Comparison of ENCODE assay signal across 28 cellular contexts in the genomic region with DNA sequence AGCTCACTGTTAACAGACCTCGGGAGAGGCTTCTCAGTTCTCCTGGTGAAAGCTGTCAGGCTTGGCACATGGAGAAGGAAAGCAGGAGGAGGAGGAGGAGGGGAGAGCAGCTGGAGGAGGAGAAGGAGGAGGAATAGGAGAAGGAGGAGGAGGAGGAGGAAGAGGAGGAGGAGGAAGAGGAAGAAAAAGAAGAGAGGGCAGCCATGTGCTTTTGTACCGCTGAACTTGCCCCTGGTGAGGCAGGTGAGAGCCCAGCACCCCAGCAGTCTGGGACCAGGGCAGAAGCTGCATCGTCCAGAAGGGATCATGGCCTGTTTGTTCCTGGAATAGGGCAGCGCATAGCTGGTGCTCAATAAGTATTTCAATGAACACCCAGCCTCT. TPM values are rescaled to one million over a fixed set of nuclear protein-coding genes. Genes with fewer than 3 reads are reported as not detected.
"Had no signal": no experiment of that assay in that cellular context is flagged by ENCODE, and none has a peak within 500 bp of the region (broad histone marks: within the 10 kb centered on the region; RNA-seq: fewer than 3 reads in every experiment).

No MANE protein-coding gene starts in this region.

- H3K4me1 Mint-ChIP-seq: activated CD4-positive, alpha-beta memory T cell treated with anti-CD3 and anti-CD28 coated beads, Interleukin-2, amount 10 ng/mL, durations not matched to agents 7 days and 5 days; activated CD4-positive, alpha-beta T cell treated with anti-CD3 and anti-CD28 coated beads, Interleukin-2, amount 10 ng/mL, durations not matched to agents 7 days and 5 days; activated naive CD4-positive, alpha-beta T cell treated with anti-CD3 and anti-CD28 coated beads, Interleukin-2, amount 10 ng/mL, durations not matched to agents 7 days and 5 days; activated naive CD8-positive, alpha-beta T cell treated with anti-CD3 and anti-CD28 coated beads, Interleukin-2, amount 10 ng/mL, durations not matched to agents 7 days and 5 days had no signal

- H3K27ac Mint-ChIP-seq: activated CD4-positive, alpha-beta memory T cell treated with anti-CD3 and anti-CD28 coated beads, Interleukin-2, amount 10 ng/mL, durations not matched to agents 7 days and 5 days; activated CD4-positive, alpha-beta T cell treated with anti-CD3 and anti-CD28 coated beads, Interleukin-2, amount 10 ng/mL, durations not matched to agents 7 days and 5 days; activated naive CD4-positive, alpha-beta T cell treated with anti-CD3 and anti-CD28 coated beads, Interleukin-2, amount 10 ng/mL, durations not matched to agents 7 days and 5 days; activated naive CD8-positive, alpha-beta T cell treated with anti-CD3 and anti-CD28 coated beads, Interleukin-2, amount 10 ng/mL, durations not matched to agents 7 days and 5 days; activated T-cell treated with anti-CD3 and anti-CD28 coated beads, Interleukin-2, amount 50 U/mL, for 24 hours; brain had no signal

- ATAC-seq: activated naive CD4-positive, alpha-beta T cell treated with anti-CD3 and anti-CD28 coated beads, Interleukin-2, amount 50 U/mL, for 72 hours; activated T-cell treated with anti-CD3 and anti-CD28 coated beads, Interleukin-2, amount 50 U/mL, for 72 hours; esophagus mucosa; heart left ventricle had no signal

- H3K36me3 Mint-ChIP-seq: activated naive CD4-positive, alpha-beta T cell treated with anti-CD3 and anti-CD28 coated beads, Interleukin-2, amount 10 ng/mL, durations not matched to agents 7 days and 5 days; activated naive CD4-positive, alpha-beta T cell treated with anti-CD3 and anti-CD28 coated beads, Interleukin-2, amount 50 U/mL, for 72 hours; activated naive CD8-positive, alpha-beta T cell treated with anti-CD3 and anti-CD28 coated beads, Interleukin-2, amount 10 ng/mL, durations not matched to agents 7 days and 5 days; brain had no signal

- H3K36me3 ChIP-seq: ascending aorta, breast epithelium, cardiac muscle cell, colonic mucosa, heart left ventricle had no signal

- H3K27me3 ChIP-seq: ascending aorta, breast epithelium, cardiac muscle cell, colonic mucosa, heart left ventricle had no signal

- DNase-seq: activated CD4-positive, alpha-beta memory T cell treated with anti-CD3 and anti-CD28 coated beads, Interleukin-2, amount 10 ng/mL, durations not matched to agents 7 days and 5 days; activated CD4-positive, alpha-beta T cell treated with anti-CD3 and anti-CD28 coated beads for 1 hour; activated CD4-positive, alpha-beta T cell treated with anti-CD3 and anti-CD28 coated beads for 4 hours; activated CD4-positive, alpha-beta T cell treated with anti-CD3 and anti-CD28 coated beads, Interleukin-2, amount 10 ng/mL, durations not matched to agents 7 days and 5 days; activated CD4-positive, alpha-beta T cell treated with anti-CD3 and anti-CD28 coated beads, Interleukin-2, amount 50 U/mL, for 4 hours; activated CD8-positive, alpha-beta memory T cell treated with anti-CD3 and anti-CD28 coated beads, Interleukin-2, amount 50 U/mL, for 48 hours; activated gamma-delta T cell; activated naive CD4-positive, alpha-beta T cell; activated naive CD4-positive, alpha-beta T cell treated with anti-CD3 and anti-CD28 coated beads, Interleukin-2, amount 10 ng/mL, durations not matched to agents 7 days and 5 days; activated naive CD8-positive, alpha-beta T cell treated with anti-CD3 and anti-CD28 coated beads, Interleukin-2, amount 10 ng/mL, durations not matched to agents 7 days and 5 days; activated T-cell treated with anti-CD3 and anti-CD28 coated beads for 4 hours; activated T-cell treated with anti-CD3 and anti-CD28 coated beads, Interleukin-2, amount 50 U/mL, for 24 hours; activated T-cell treated with anti-CD3 and anti-CD28 coated beads, Interleukin-2, amount 50 U/mL, for 72 hours; central memory CD4-positive, alpha-beta T cell; cerebellar nuclear complex; colonic mucosa; effector CD8-positive, alpha-beta T cell; foreskin fibroblast; heart left ventricle; T-helper 2 cell had no signal

- H3K4me3 ChIP-seq: ascending aorta, breast epithelium, cardiac muscle cell, colonic mucosa, heart left ventricle had no signal

- H3K9me3 ChIP-seq: ascending aorta, breast epithelium, colonic mucosa, heart left ventricle had no signal

- H3K9me3 Mint-ChIP-seq: activated CD4-positive, alpha-beta memory T cell treated with anti-CD3 and anti-CD28 coated beads, Interleukin-2, amount 10 ng/mL, durations not matched to agents 7 days and 5 days; activated CD4-positive, alpha-beta T cell treated with anti-CD3 and anti-CD28 coated beads, Interleukin-2, amount 10 ng/mL, durations not matched to agents 7 days and 5 days; activated naive CD4-positive, alpha-beta T cell treated with anti-CD3 and anti-CD28 coated beads, Interleukin-2, amount 10 ng/mL, durations not matched to agents 7 days and 5 days; activated naive CD4-positive, alpha-beta T cell treated with anti-CD3 and anti-CD28 coated beads, Interleukin-2, amount 50 U/mL, for 72 hours; activated naive CD8-positive, alpha-beta T cell treated with anti-CD3 and anti-CD28 coated beads, Interleukin-2, amount 10 ng/mL, durations not matched to agents 7 days and 5 days; activated T-cell treated with anti-CD3 and anti-CD28 coated beads, Interleukin-2, amount 50 U/mL, for 24 hours; activated T-cell treated with anti-CD3 and anti-CD28 coated beads, Interleukin-2, amount 50 U/mL, for 72 hours had no signal

- H3K27ac ChIP-seq: ascending aorta, breast epithelium, cardiac muscle cell, colonic mucosa, heart left ventricle had no signal

- H3K4me1 ChIP-seq: ascending aorta had no signal

- H3K4me3 Mint-ChIP-seq: activated CD4-positive, alpha-beta memory T cell treated with anti-CD3 and anti-CD28 coated beads, Interleukin-2, amount 10 ng/mL, durations not matched to agents 7 days and 5 days; activated CD4-positive, alpha-beta T cell treated with anti-CD3 and anti-CD28 coated beads, Interleukin-2, amount 10 ng/mL, durations not matched to agents 7 days and 5 days; activated naive CD4-positive, alpha-beta T cell treated with anti-CD3 and anti-CD28 coated beads, Interleukin-2, amount 10 ng/mL, durations not matched to agents 7 days and 5 days; activated naive CD8-positive, alpha-beta T cell treated with anti-CD3 and anti-CD28 coated beads, Interleukin-2, amount 10 ng/mL, durations not matched to agents 7 days and 5 days; activated T-cell treated with anti-CD3 and anti-CD28 coated beads, Interleukin-2, amount 50 U/mL, for 24 hours; activated T-cell treated with anti-CD3 and anti-CD28 coated beads, Interleukin-2, amount 50 U/mL, for 72 hours; brain had no signal

RNA-seq across cellular contexts. Expression of a gene that starts 21.3 kb away (rescaled TPM):
- total RNA-seq: activated CD4-positive, alpha-beta T cell treated with anti-CD3 and anti-CD28 coated beads, Interleukin-2, amount 10 ng/mL, durations not matched to agents 7 days and 5 days; activated naive CD4-positive, alpha-beta T cell treated with anti-CD3 and anti-CD28 coated beads, Interleukin-2, amount 50 U/mL, for 72 hours; activated naive CD8-positive, alpha-beta T cell treated with anti-CD3 and anti-CD28 coated beads, Interleukin-2, amount 10 ng/mL, durations not matched to agents 7 days and 5 days; ascending aorta; dermis microvascular lymphatic vessel endothelial cell; frontal cortex had no signal
- polyA plus RNA-seq: cardiac muscle cell had no signal
